ENCODE assay signal across 8 cellular contexts in the genomic region with DNA sequence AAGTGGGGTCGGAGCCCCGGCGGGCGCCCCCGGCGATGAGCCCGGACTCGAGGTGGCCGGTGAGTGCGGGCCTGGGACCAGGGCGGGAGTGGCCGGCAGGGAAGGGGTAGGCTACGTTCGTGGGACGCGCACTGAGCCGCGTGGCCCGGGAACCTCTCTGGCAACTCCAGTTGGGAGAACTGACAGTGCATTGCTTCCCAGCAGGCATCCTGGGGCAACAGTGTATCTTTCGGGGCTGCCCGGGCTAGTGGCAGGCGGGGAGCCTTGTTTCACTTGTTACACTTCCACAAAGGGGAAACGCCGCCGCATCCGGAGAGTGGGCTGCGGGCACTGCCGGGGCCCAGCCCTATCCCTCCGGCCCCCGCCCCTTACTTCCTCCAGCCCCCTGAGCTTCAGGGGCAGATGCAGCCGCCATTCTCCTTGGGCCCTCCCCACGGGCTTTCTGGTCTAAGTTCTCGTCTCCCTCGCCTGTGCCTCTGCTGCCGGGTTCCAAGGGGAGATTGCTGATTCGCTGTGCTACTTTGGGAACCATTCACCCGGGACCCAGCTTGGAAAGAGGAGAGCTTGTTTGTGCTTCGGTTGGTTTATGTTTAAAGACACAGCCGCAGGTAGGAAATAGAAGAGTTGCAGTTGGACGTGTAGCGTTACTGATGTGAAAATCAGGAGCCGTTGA. TPM values are rescaled to one million over a fixed set of nuclear protein-coding genes. Genes with fewer than 3 reads are reported as not detected.
DNase-seq lines count a peak whose midpoint lies in the region; ATAC-seq and TF ChIP-seq lines count a peak whose summit lies in the region.

No MANE protein-coding gene starts in this region.

- no peak; the same call in 1 of the 2 replicates for ATAC-seq in HCT116

- H3K9ac ChIP-seq in HCT116 (ENCODE audit: low read length) (peak overlapping the region; percentile 97), iPS-15b (ENCODE audit: low read depth, low read length) (peak overlapping the region; percentile 100)

- H3K9me3 ChIP-seq in HCT116 (ENCODE audit: control insufficient read depth in 1 of 2, insufficient read depth in 1 of 2, low read depth in 1 of 2, low read length in 2 of 2) (no peaks in the 10 kb centered on the region), PC-9 (ENCODE audit: insufficient read depth, low read depth) (no peaks in the 10 kb centered on the region), iPS-15b (ENCODE audit: control insufficient read depth, insufficient read depth, low read length) (no peaks in the 10 kb centered on the region), spleen (no peaks in the 10 kb centered on the region)

- BruUV-seq in HCT116 (replicated peaks; lab: Mats Ljungman, UMichigan) = no TSS peak
- BruUV-seq in PC-9 (replicated peaks; lab: Mats Ljungman, UMichigan) = TSS peak; percentile 60

- TF ChIP-seq RAD21 in HCT116 (IDR thresholded peaks at IDR 0.05; ENCODE audit: low read depth) = no peak

- H3K79me2 ChIP-seq in HCT116 (ENCODE audit: insufficient read depth, low read length) (peaks cover 55% of the 10 kb centered on the region), PC-9 (ENCODE audit: low read depth) (peaks cover 29% of the 10 kb centered on the region)

- H3K9me2 ChIP-seq in HCT116 (ENCODE audit: insufficient read depth) (no peaks in the 10 kb centered on the region), PC-9 (ENCODE audit: insufficient read depth) (no peaks in the 10 kb centered on the region)

- H3K27ac ChIP-seq in HCT116 (ENCODE audit: low read depth, low read length) (peak overlapping the region; percentile 98), PC-9 (no peak overlapping the region), angular gyrus (ENCODE audit: low read depth, low read length) (peak overlapping the region; percentile 94), spleen (peak overlapping the region; percentile 91 to 99 (median 95))

- H3K4me1 ChIP-seq in HCT116 (ENCODE audit: control insufficient read depth in 1 of 2, insufficient read depth in 2 of 2, low read length in 2 of 2) = peaks cover 19 to 32% of the 10 kb centered on the region in 2 experiments; a peak in 3 of 4 replicates
- H3K4me1 ChIP-seq in PC-9 (replicated peaks; ENCODE audit: insufficient read depth) = peaks cover 19% of the 10 kb centered on the region
- H3K4me1 ChIP-seq in iPS-15b (ENCODE audit: control insufficient read depth, insufficient read depth, low read length) = peaks cover 4% of the 10 kb centered on the region
- peaks cover 24 to 71% (median 55%) of the 10 kb centered on the region in 6 donors for H3K4me1 ChIP-seq in spleen

- CTCF ChIA-PET in HCT116 (lab: Charles Lee) = interaction anchor here (0.8 kb wide), 1 partner anchor 16 kb away, joined by 3 read pairs; no protein-coding TSS in a partner anchor
- CTCF ChIA-PET in PC-9 (lab: Charles Lee) = interaction anchor here (0.6 to 0.7 kb wide), 2 partner anchors 233 to 384 kb away, joined by 3 to 4 read pairs; no protein-coding TSS in a partner anchor

- RAD21 ChIA-PET in HCT116 (lab: Charles Lee; ENCODE audit: low non-redundant PET in 1 of 2, low total read pairs in 2 of 2, uncharacterized antibody in 2 of 2, unreplicated experiment in 2 of 2) = interaction anchor here in 1 of 2 experiments (1.1 kb wide), 1 partner anchor 16 kb away, joined by 4 read pairs; no protein-coding TSS in a partner anchor

- DNase-seq in EH (ENCODE audit: low read depth) (peak; percentile 21), HCT116 (ENCODE audit: low read depth, low spot score) (no peak), PC-9 (no peak), spleen (peak; percentile 91), Ammon's horn (ENCODE audit: low spot score) (no peak), OCI-M2 (lab: John Stamatoyannopoulos, UW; ENCODE audit: unreplicated experiment) (no peak)

- H4K20me1 ChIP-seq in HCT116 (ENCODE audit: insufficient read depth) = peaks cover 4% of the 10 kb centered on the region; the same call in 1 of the 2 replicates
- peaks cover 26% of the 10 kb centered on the region; the same call in 1 of the 2 replicates for H4K20me1 ChIP-seq in PC-9 (ENCODE audit: insufficient read depth)

- no peak for TF ChIP-seq POLR2A in HCT116 (IDR thresholded peaks at IDR 0.05; ENCODE audit: borderline replicate concordance, extremely low read depth, insufficient read depth, insufficient read length)
- no peak for TF ChIP-seq POLR2A in spleen (IDR thresholded peaks at IDR 0.05)

- H3K4me3 ChIP-seq in HCT116 (replicated peaks in 1 of 2; ENCODE audit: low read depth in 1 of 2, low read length in 2 of 2) (peak overlapping the region; percentile 95), PC-9 (peak overlapping the region; percentile 95), iPS-15b (ENCODE audit: low read depth, low read length) (peak overlapping the region; percentile 88), spleen (peak overlapping the region; percentile 66 to 99 (median 96))

- H3K27me3 ChIP-seq in HCT116 (ENCODE audit: insufficient read depth, low read length) (no peaks in the 10 kb centered on the region), PC-9 (ENCODE audit: insufficient read depth, low read depth) (no peaks in the 10 kb centered on the region), iPS-15b (ENCODE audit: control insufficient read depth, insufficient read depth, low read length) (no peaks in the 10 kb centered on the region), spleen (replicated peaks in 1 of 7) (no peaks in the 10 kb centered on the region)

- WGBS in spleen, 5 donors = 1 to 2% (median 1%) methylated on average over 41 to 42 of the region's 42 CpGs

- peaks cover 9% of the 10 kb centered on the region; the same call in 1 of the 2 replicates for H3F3A ChIP-seq in PC-9 (ENCODE audit: insufficient read depth, low read depth)

- H3K36me3 ChIP-seq in HCT116 (ENCODE audit: control insufficient read depth in 1 of 2, insufficient read depth in 2 of 2, low read length in 2 of 2) (peaks cover 20 to 32% of the 10 kb centered on the region in 2 experiments), PC-9 (ENCODE audit: low read depth) (peaks cover 12% of the 10 kb centered on the region; the same call in 1 of the 2 replicates), iPS-15b (ENCODE audit: control insufficient read depth, insufficient read depth, low read length) (peaks cover 18% of the 10 kb centered on the region), spleen (peaks cover 0 to 34% (median 26%) of the 10 kb centered on the region in 6 donors)

- H2AFZ ChIP-seq in HCT116 (ENCODE audit: low read depth, low read length, poor library complexity, severe bottlenecking) (no peak overlapping the region), PC-9 (peak overlapping the region; percentile 94)

- intact Hi-C loops in HCT116 (cut with micrococcal nuclease) = loop anchor here (10.0 kb wide), 1 partner anchor 377 kb away; no protein-coding TSS in a partner anchor
- intact Hi-C loops in PC-9 (cut with micrococcal nuclease; ENCODE audit: unreplicated experiment) = loop anchor here (5.0 kb wide), 2 partner anchors 60 to 230 kb away; partner anchors contain the start of genes ARPC4 and TADA3
- intact Hi-C loops in spleen (cut with DNase I; ENCODE audit: low total_unique reads) = no loop called here

- POLR2A ChIA-PET in HCT116 (lab: Charles Lee) (interaction anchor here (0.9 to 2.9 kb wide), 2 partner anchors 17 to 460 kb away, joined by 3 to 9 read pairs; partner anchors contain the start of gene OGG1), PC-9 (lab: Charles Lee; ENCODE audit: unreplicated experiment) (no interaction called here)

- H3K4me2 ChIP-seq in HCT116 (ENCODE audit: low read length) (peak overlapping the region; percentile 84), PC-9 (peak overlapping the region; percentile 93)

- TF ChIP-seq CTCF in HCT116 (IDR thresholded peaks at IDR 0.05 in 2 of 3, conservative IDR thresholded peaks at IDR 0.05 in 1 of 3; ENCODE audit: borderline replicate concordance in 1 of 3, insufficient read depth in 1 of 3, low read depth in 2 of 3, low read length in 2 of 3) (no peak), PC-9 (conservative IDR thresholded peaks at IDR 0.05) (no peak), spleen (IDR thresholded peaks at IDR 0.05 in 8 of 11, conservative IDR thresholded peaks at IDR 0.05 in 3 of 11) (no peak)

TF ChIP-seq in HCT116, 20 proteins besides CTCF, POLR2A, EP300 and RAD21 (continues in another document):
- TF ChIP-seq TCF7L2 (IDR thresholded peaks at IDR 0.05; ENCODE audit: borderline replicate concordance, extremely low read depth, insufficient read depth, insufficient read length) (no peak), ZBTB33 (IDR thresholded peaks at IDR 0.05; ENCODE audit: extremely low read depth, insufficient replicate concordance, low read length) (no peak), YY1 (IDR thresholded peaks at IDR 0.05; ENCODE audit: extremely low read depth, insufficient replicate concordance, low read depth, low read length) (no peak)

RNA-seq across cellular contexts. Expression of gene BRPF1, which starts 0.7 kb away (rescaled TPM):
- total RNA-seq in HCT116 (2021; ENCODE audit: unreplicated experiment) (23.6 TPM), PC-9 (2021) (15.9 and 18.3 TPM in 2 replicates), spleen (10 to 100 TPM; 24.9 to 31.9 (median 27.0) TPM)
- polyA plus RNA-seq in HCT116 (2012) = 16.9 and 18.5 TPM in 2 replicates
- 1 to 10 TPM; 5.5 to 9.3 (median 6.4) TPM for polyA plus RNA-seq in spleen

RNA-seq across cellular contexts. Expression of gene OGG1, which starts 17.5 kb away (rescaled TPM):
- total RNA-seq in HCT116 (2021; ENCODE audit: unreplicated experiment) = 16.3 TPM
- polyA plus RNA-seq in HCT116 (2012) = 12.0 and 12.4 TPM in 2 replicates
- total RNA-seq in PC-9 (2021) = 22.1 and 24.3 TPM in 2 replicates
- total RNA-seq in spleen = 10 to 100 TPM; 22.0 to 34.5 (median 28.1) TPM
- polyA plus RNA-seq in spleen = 10 to 100 TPM in 2 of 3 donors, 1 to 10 TPM in 1; 9.3 to 16.7 (median 15.9) TPM

RNA-seq across cellular contexts. Expression of gene CPNE9, which starts 28.6 kb away (rescaled TPM):
- total RNA-seq in HCT116 (2021; ENCODE audit: unreplicated experiment) = 0.98 TPM
- 0.74 and 1.7 TPM in 2 replicates for polyA plus RNA-seq in HCT116 (2012)
- total RNA-seq in PC-9 (2021) = not detected in 2 replicates
- total RNA-seq in spleen = under 1 TPM in 1 of 7 donors, not detected in 6; 0.63 TPM
- polyA plus RNA-seq in spleen = under 1 TPM; 0.15 to 0.22 (median 0.17) TPM

RNA-seq across cellular contexts. Expression of gene CAMK1, which starts 37.5 kb away (rescaled TPM):
- total RNA-seq in HCT116 (2021; ENCODE audit: unreplicated experiment) (19.7 TPM), PC-9 (2021) (2.0 and 3.1 TPM in 2 replicates), spleen (10 to 100 TPM; 10.1 to 30.5 (median 22.6) TPM)
- 20.6 and 21.8 TPM in 2 replicates for polyA plus RNA-seq in HCT116 (2012)
- 10 to 100 TPM; 14.5 to 29.8 (median 28.2) TPM for polyA plus RNA-seq in spleen

Comparison
In these comparisons a context has a peak if more than half of its experiments do, and no peak if none do; other contexts are left out.
1. DNase-seq: peak in EH (single experiment) and spleen (single experiment); none in HCT116 (single experiment), PC-9 (0 of 2), Ammon's horn (single experiment) and OCI-M2 (single experiment).
2. Peak in every context shown above with its lines, with median percentiles within 50 percentile points of each other: H3K4me3 ChIP-seq.